ENCODE assay signal across 19 cellular contexts in the genomic region with DNA sequence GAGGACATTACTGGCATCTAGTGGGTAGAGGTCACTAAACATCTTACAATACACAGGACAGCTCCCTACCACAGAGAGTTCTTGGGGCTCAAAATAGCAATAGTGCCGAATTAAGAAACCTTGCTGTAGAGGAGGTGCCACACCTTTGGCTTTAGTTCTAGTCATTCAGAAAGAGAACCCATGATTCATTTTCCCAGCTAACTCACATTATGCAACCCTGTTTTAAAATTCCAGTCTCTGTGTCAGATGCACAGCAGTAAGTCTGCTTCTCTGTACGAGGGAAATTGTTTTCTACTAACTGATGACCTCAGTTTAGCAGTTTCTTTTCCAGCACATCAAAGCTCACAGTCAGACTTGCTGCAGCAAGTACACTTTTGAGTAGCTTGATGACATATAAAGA.
DNase-seq lines count a peak whose midpoint lies in the region; ATAC-seq and TF ChIP-seq lines count a peak whose summit lies in the region.
"Had no signal": no experiment of that assay in that cellular context is flagged by ENCODE, and none has a peak within 500 bp of the region (broad histone marks: within the 10 kb centered on the region; RNA-seq: fewer than 3 reads in every experiment).

No MANE protein-coding gene starts in this region.

- H3K4me3 Mint-ChIP-seq in Caco-2 (ENCODE audit: unreplicated experiment), result no peak overlapping the region
- H3K4me3 Mint-ChIP-seq: CD8-positive, alpha-beta memory T cell had no signal

- H3K9me3 Mint-ChIP-seq in Caco-2 (ENCODE audit: unreplicated experiment), result no peaks in the 10 kb centered on the region

- WGBS in mammary epithelial cell (ENCODE audit: low coverage, missing lambda C conversion rate), result 48% methylated on average over 2 of the region's 2 CpGs

- dilution Hi-C loops in mammary epithelial cell (cut with HindIII; ENCODE audit: low sequenced_read_pairs), result no loop called here

- no peak overlapping the region for H3K27ac Mint-ChIP-seq in Caco-2 (ENCODE audit: unreplicated experiment)
- H3K27ac Mint-ChIP-seq: CD8-positive, alpha-beta memory T cell had no signal

- peak; percentile 0 for DNase-seq in RWPE1 (ENCODE audit: low spot score)
- peak; percentile 0 for DNase-seq in mammary epithelial cell
- DNase-seq in fibroblast of peridontal ligament (ENCODE audit: extremely low read depth), result peak; percentile 1
- DNase-seq in stromal cell of bone marrow (ENCODE audit: low read depth), result peak; percentile 13
- DNase-seq in Caco-2, result no peak
- DNase-seq in DMS79 treated with DMSO at 0.1 percent for 48 hours (lab: John Stamatoyannopoulos, UW), result no peak
- DNase-seq: ACHN; C1 segment of cervical spinal cord; CD8-positive, alpha-beta memory T cell; DMS79; NCI-H1417; NCI-H187; NCI-H2107; NCI-H2227 treated with DMSO at 0.1 percent for 48 hours; NCI-H524; PC-3 had no signal

- BruUV-seq in mammary epithelial cell (replicated peaks; lab: Mats Ljungman, UMichigan) (no TSS peak), Caco-2 (replicated peaks; lab: Mats Ljungman, UMichigan) (no TSS peak)

- H3K27me3 ChIP-seq in mammary epithelial cell (ENCODE audit: insufficient read depth, low read length) (no peaks in the 10 kb centered on the region), Caco-2 (replicated peaks; ENCODE audit: control insufficient read depth, insufficient read depth, low read length) (no peaks in the 10 kb centered on the region)
- H3K27me3 ChIP-seq: SJSA1 had no signal

- intact Hi-C loops in mammary epithelial cell (cut with micrococcal nuclease) (no loop called here), Caco-2 (cut with micrococcal nuclease; ENCODE audit: unreplicated experiment) (no loop called here)

- TF ChIP-seq CTCF in RWPE1 (conservative IDR thresholded peaks at IDR 0.05; ENCODE audit: low read depth) (no peak), mammary epithelial cell (conservative IDR thresholded peaks at IDR 0.05 in 1 of 2, IDR thresholded peaks at IDR 0.05 in 1 of 2; ENCODE audit: extremely low read depth in 1 of 2, insufficient read depth in 1 of 2, low read depth in 1 of 2, low read length in 2 of 2) (no peak), Caco-2 (IDR thresholded peaks at IDR 0.05; ENCODE audit: insufficient read depth in 1 of 2, low read depth in 1 of 2, low read length in 1 of 2, severe bottlenecking in 1 of 2, unreplicated experiment in 1 of 2) (no peak)

- H3K27ac ChIP-seq in RWPE1 (no peak overlapping the region), mammary epithelial cell (ENCODE audit: insufficient read depth, low read depth, low read length) (no peak overlapping the region)
- H3K27ac ChIP-seq: KMS-11, SJSA1 had no signal

- in situ Hi-C loops in mammary epithelial cell (cut with MboI; ENCODE audit: low sequenced_read_pairs in 2 of 2), result no loop called here

- H3K36me3 ChIP-seq in mammary epithelial cell (ENCODE audit: insufficient read depth, low read length) (no peaks in the 10 kb centered on the region), Caco-2 (ENCODE audit: control insufficient read depth, insufficient read depth, low read length) (no peaks in the 10 kb centered on the region)
- H3K36me3 ChIP-seq: SJSA1 had no signal

- H3K4me1 Mint-ChIP-seq in Caco-2 (ENCODE audit: low read depth, unreplicated experiment), result no peaks in the 10 kb centered on the region
- H3K4me1 Mint-ChIP-seq: CD8-positive, alpha-beta memory T cell had no signal

- H3K9ac ChIP-seq in mammary epithelial cell (ENCODE audit: insufficient read depth, low read length), result no peak overlapping the region
- H3K9ac ChIP-seq: KMS-11 had no signal

- H4K20me1 ChIP-seq in mammary epithelial cell (ENCODE audit: insufficient read depth, low read length), result no peaks in the 10 kb centered on the region

- CTCF ChIA-PET in RWPE1 (lab: Yijun Ruan, JAX), result interaction anchor here (0.6 kb wide), 1 partner anchor 375 kb away, joined by 3 read pairs; no protein-coding TSS in a partner anchor
- CTCF ChIA-PET in mammary epithelial cell (lab: Charles Lee; ENCODE audit: low non-redundant PET), result no interaction called here
- CTCF ChIA-PET in Caco-2 (lab: Charles Lee), result no interaction called here

- POLR2A ChIA-PET in RWPE1 (lab: Yijun Ruan, JAX; ENCODE audit: low non-redundant PET), result no interaction called here
- POLR2A ChIA-PET in Caco-2 (lab: Charles Lee), result no interaction called here

- H2AFZ ChIP-seq in mammary epithelial cell (ENCODE audit: low read depth, low read length), result no peak overlapping the region

- no peak for ATAC-seq in HG03520 (IDR thresholded peaks at IDR 0.05; ENCODE audit: unreplicated experiment)
- ATAC-seq: PC-3 had no signal

- no peaks in the 10 kb centered on the region for H3K36me3 Mint-ChIP-seq in Caco-2 (ENCODE audit: insufficient read depth, unreplicated experiment)
- H3K36me3 Mint-ChIP-seq: CD8-positive, alpha-beta memory T cell had no signal

- no peak overlapping the region for H3K4me2 ChIP-seq in mammary epithelial cell (ENCODE audit: insufficient read depth, low read depth, low read length)
- H3K4me2 ChIP-seq: KMS-11 had no signal

- no peak overlapping the region for H3K4me3 ChIP-seq in mammary epithelial cell (replicated peaks in 1 of 3; ENCODE audit: insufficient read depth in 1 of 3, low read depth in 2 of 3, low read length in 3 of 3)
- H3K4me3 ChIP-seq in Caco-2 (ENCODE audit: low read depth, low read length), result no peak overlapping the region
- H3K4me3 ChIP-seq: SJSA1 had no signal

- no peaks in the 10 kb centered on the region for H3K79me2 ChIP-seq in mammary epithelial cell (ENCODE audit: insufficient read depth, low read length)

- no peaks in the 10 kb centered on the region for H3K27me3 Mint-ChIP-seq in Caco-2 (ENCODE audit: insufficient read depth, unreplicated experiment)

- H3K4me1 ChIP-seq in mammary epithelial cell (ENCODE audit: insufficient read depth, low read length) (no peaks in the 10 kb centered on the region), Caco-2 (no peaks in the 10 kb centered on the region)
- H3K4me1 ChIP-seq: SJSA1 had no signal

- H3K9me3 ChIP-seq in mammary epithelial cell (replicated peaks; ENCODE audit: insufficient read depth, low read length) (no peaks in the 10 kb centered on the region), Caco-2 (no peaks in the 10 kb centered on the region)
- H3K9me3 ChIP-seq: SJSA1 had no signal

Comparison
In these comparisons a context has a peak if more than half of its experiments do, and no peak if none do; other contexts are left out.
1. DNase-seq: peak in RWPE1 (single experiment), mammary epithelial cell (single experiment), fibroblast of peridontal ligament (single experiment) and stromal cell of bone marrow (single experiment); none in Caco-2 (0 of 2) and DMS79 treated with DMSO at 0.1 percent for 48 hours (single experiment).